30 cellular contexts compared by ENCODE assay signal in the genomic region with DNA sequence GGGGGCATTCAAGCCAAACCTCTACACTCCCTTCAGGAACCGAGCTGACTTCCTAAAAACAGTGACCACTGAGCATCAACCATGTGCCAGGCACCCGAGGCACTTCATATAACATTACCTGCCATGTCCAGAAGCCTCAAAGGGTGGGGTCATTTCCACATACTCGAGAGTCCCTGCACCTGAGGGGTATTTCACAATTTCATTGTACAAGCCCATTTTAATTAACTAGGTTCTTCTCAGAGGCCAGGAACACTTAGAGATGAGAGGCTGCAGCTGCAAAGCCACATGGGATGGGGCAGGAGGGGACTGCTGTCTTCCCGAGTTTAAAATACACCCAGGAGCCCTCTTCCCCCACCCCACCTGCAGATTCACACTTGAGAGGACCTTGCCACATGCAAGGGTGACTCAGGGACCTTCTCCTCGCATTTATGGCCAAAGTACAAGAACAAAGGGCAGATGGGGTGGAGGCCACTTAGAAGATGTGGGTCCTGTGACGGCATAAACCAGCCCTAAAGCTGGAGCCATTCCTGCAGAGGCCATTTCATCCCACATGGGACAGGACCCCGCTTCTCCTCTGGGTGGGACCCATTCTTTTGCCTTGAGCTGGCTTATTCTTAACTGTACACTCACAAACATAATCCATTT. TPM values are rescaled to one million over a fixed set of nuclear protein-coding genes. Genes with fewer than 3 reads are reported as not detected.
A peak's percentile ranks its signal among the peaks of the same experiment; 100 is the strongest.
DNase-seq lines count a peak whose midpoint lies in the region; ATAC-seq, FAIRE-seq and TF ChIP-seq lines count a peak whose summit lies in the region.
"Had no signal": no experiment of that assay in that cellular context is flagged by ENCODE, and none has a peak within 500 bp of the region (broad histone marks: within the 10 kb centered on the region; RNA-seq: fewer than 3 reads in every experiment).

No MANE protein-coding gene starts in this region.

- H3K27ac ChIP-seq in colonic mucosa (peak overlapping the region; percentile 6), small intestine (ENCODE audit: low read depth in 1 of 2, low read length in 1 of 2) (peak overlapping the region; percentile 62 to 76), A673 (ENCODE audit: low read depth, low read length, poor library complexity, severe bottlenecking) (no peak overlapping the region)
- H3K27ac ChIP-seq: body of pancreas, HL-60, SJSA1, uterus had no signal

- DNase-seq in LoVo (ENCODE audit: low spot score), result peak; percentile 52
- DNase-seq in colonic mucosa, result no peak
- DNase-seq in left colon, result no peak
- peak; percentile 95 for DNase-seq in small intestine
- DNase-seq in HuH-7 (ENCODE audit: low spot score), result no peak
- DNase-seq in A673 (ENCODE audit: low spot score), result no peak
- DNase-seq: activated CD4-positive, CD25-positive, alpha-beta regulatory T cell; activated CD8-positive, alpha-beta memory T cell treated with anti-CD3 and anti-CD28 coated beads, Interleukin-2, amount 10 ng/mL, durations not matched to agents 7 days and 5 days; activated naive CD4-positive, alpha-beta T cell; activated T-cell treated with anti-CD3 and anti-CD28 coated beads, Interleukin-2, amount 50 U/mL, for 48 hours; body of pancreas; Calu3; cerebellar nuclear complex; head of caudate nucleus; naive B cell; NCI-H1048; NCI-H1694 treated with DMSO at 0.1 percent for 48 hours; NCI-H69; nucleus accumbens; spleen; stimulated activated CD4-positive, alpha-beta T cell treated with anti-CD3 and anti-CD28 coated beads, Interleukin-2, amount 100 ng/mL, for 48 hours; T-cell; uterus had no signal

- H3K4me1 ChIP-seq in colonic mucosa, result peaks cover 13% of the 10 kb centered on the region
- H3K4me1 ChIP-seq in small intestine (ENCODE audit: control insufficient read depth in 2 of 2, insufficient read depth in 1 of 2, low read depth in 1 of 2, low read length in 1 of 2), result peaks cover 9 to 15% of the 10 kb centered on the region in 2 donors
- no peaks in the 10 kb centered on the region for H3K4me1 ChIP-seq in A673 (ENCODE audit: insufficient read depth, low read length, poor library complexity, severe bottlenecking)
- H3K4me1 ChIP-seq: SJSA1, uterus had no signal

- H3K9me3 Mint-ChIP-seq in stimulated activated memory B cell treated with anti-CD40 and anti-IgM and Interleukin-4, amounts not matched to agents 10 μg/mL and 1 μg/mL and 100 μg/mL, for 72 hours, result no peaks in the 10 kb centered on the region
- H3K9me3 Mint-ChIP-seq: GM23338, naive B cell, T-cell had no signal

- no peak for FAIRE-seq in small intestine (lab: Jason Lieb, UNC)
- FAIRE-seq: GM12878 had no signal

- H3K36me3 Mint-ChIP-seq in stimulated activated memory B cell treated with anti-CD40 and anti-IgM and Interleukin-4, amounts not matched to agents 10 μg/mL and 1 μg/mL and 100 μg/mL, for 72 hours, result peaks cover 20% of the 10 kb centered on the region
- H3K36me3 Mint-ChIP-seq: activated CD8-positive, alpha-beta memory T cell treated with anti-CD3 and anti-CD28 coated beads, Interleukin-2, amount 10 ng/mL, durations not matched to agents 7 days and 5 days; naive B cell; T-cell had no signal

- intact Hi-C loops in colonic mucosa (cut with DNase I), result no loop called here
- intact Hi-C loops in left colon (cut with DNase I, micrococcal nuclease), result no loop called here
- intact Hi-C loops in A673 (cut with micrococcal nuclease; ENCODE audit: unreplicated experiment), result no loop called here

- H3K4me3 ChIP-seq in colonic mucosa (no peak overlapping the region), small intestine (ENCODE audit: low read depth in 1 of 2, low read length in 2 of 2) (no peak overlapping the region), A673 (ENCODE audit: low read depth, low read length, poor library complexity, severe bottlenecking) (no peak overlapping the region)
- H3K4me3 ChIP-seq: body of pancreas, GM12878, GM23338, SJSA1, spleen, uterus had no signal

- TF ChIP-seq CTCF in colonic mucosa (IDR thresholded peaks at IDR 0.05), result no peak
- no peak for TF ChIP-seq CTCF in A673 (conservative IDR thresholded peaks at IDR 0.05; ENCODE audit: low read depth, low read length)

- H3K27me3 ChIP-seq in colonic mucosa (no peaks in the 10 kb centered on the region), small intestine (ENCODE audit: control insufficient read depth in 2 of 2, insufficient read depth in 2 of 2, low read length in 2 of 2) (no peaks in the 10 kb centered on the region), A673 (replicated peaks; ENCODE audit: insufficient read depth, low read depth, low read length, poor library complexity) (no peaks in the 10 kb centered on the region)
- H3K27me3 ChIP-seq: body of pancreas, spleen, uterus had no signal

- WGBS in small intestine, 3 donors, result 36 to 55% (median 42%) methylated on average over 7 of the region's 7 CpGs

- CTCF ChIA-PET in A673 (lab: Charles Lee), result no interaction called here

- BruUV-seq in A673 (replicated peaks; lab: Mats Ljungman, UMichigan), result no TSS peak

- ATAC-seq in left colon (peak; percentile 66), HG02870 (IDR thresholded peaks at IDR 0.05; ENCODE audit: unreplicated experiment) (no peak)
- ATAC-seq in stimulated activated memory B cell treated with anti-CD40 and anti-IgM and Interleukin-4, amounts not matched to agents 10 μg/mL and 1 μg/mL and 100 μg/mL, for 72 hours, result no peak
- ATAC-seq: activated CD8-positive, alpha-beta memory T cell treated with anti-CD3 and anti-CD28 coated beads, Interleukin-2, amount 10 ng/mL, durations not matched to agents 7 days and 5 days; body of pancreas; GM12878; T-cell had no signal

- H3K9ac ChIP-seq in colonic mucosa (ENCODE audit: low read depth in 2 of 2, low read length in 2 of 2), result peak overlapping the region in 1 of 2 donors; percentile 23

- no peak overlapping the region for H3K4me3 Mint-ChIP-seq in stimulated activated memory B cell treated with anti-CD40 and anti-IgM and Interleukin-4, amounts not matched to agents 10 μg/mL and 1 μg/mL and 100 μg/mL, for 72 hours
- H3K4me3 Mint-ChIP-seq: activated CD8-positive, alpha-beta memory T cell treated with anti-CD3 and anti-CD28 coated beads, Interleukin-2, amount 10 ng/mL, durations not matched to agents 7 days and 5 days; CD14-positive monocyte; GM23338; naive B cell; T-cell had no signal

- H3K27me3 Mint-ChIP-seq in stimulated activated memory B cell treated with anti-CD40 and anti-IgM and Interleukin-4, amounts not matched to agents 10 μg/mL and 1 μg/mL and 100 μg/mL, for 72 hours, result peaks cover 14% of the 10 kb centered on the region

- H3K9me3 ChIP-seq in colonic mucosa (no peaks in the 10 kb centered on the region), small intestine (ENCODE audit: control insufficient read depth, low read depth) (no peaks in the 10 kb centered on the region), A673 (ENCODE audit: low read depth, low read length, poor library complexity, severe bottlenecking) (no peaks in the 10 kb centered on the region)
- H3K9me3 ChIP-seq: body of pancreas, SJSA1, spleen, uterus had no signal

- H3K36me3 ChIP-seq in colonic mucosa (no peaks in the 10 kb centered on the region), small intestine (ENCODE audit: control insufficient read depth in 2 of 2, insufficient read depth in 2 of 2, low read length in 2 of 2) (peaks cover 0 to 2% of the 10 kb centered on the region in 2 donors), A673 (ENCODE audit: insufficient read depth, low read length, poor library complexity, severe bottlenecking) (no peaks in the 10 kb centered on the region)
- H3K36me3 ChIP-seq: uterus had no signal

- H3K27ac Mint-ChIP-seq in stimulated activated memory B cell treated with anti-CD40 and anti-IgM and Interleukin-4, amounts not matched to agents 10 μg/mL and 1 μg/mL and 100 μg/mL, for 72 hours, result no peak overlapping the region
- H3K27ac Mint-ChIP-seq: activated CD8-positive, alpha-beta memory T cell treated with anti-CD3 and anti-CD28 coated beads, Interleukin-2, amount 10 ng/mL, durations not matched to agents 7 days and 5 days; GM23338; naive B cell; T-cell had no signal

- POLR2A ChIA-PET in A673 (lab: Charles Lee; ENCODE audit: low non-redundant PET), result no interaction called here

- peaks cover 17% of the 10 kb centered on the region for H3K4me1 Mint-ChIP-seq in stimulated activated memory B cell treated with anti-CD40 and anti-IgM and Interleukin-4, amounts not matched to agents 10 μg/mL and 1 μg/mL and 100 μg/mL, for 72 hours
- H3K4me1 Mint-ChIP-seq: T-cell had no signal

RNA-seq across cellular contexts. Expression of gene RAB20, which starts 43.9 kb away (rescaled TPM):
- 10 to 100 TPM; 32.1 to 38.0 TPM for total RNA-seq in colonic mucosa
- 10 to 100 TPM; 37.1 to 53.5 TPM for total RNA-seq in left colon
- polyA plus RNA-seq in small intestine, result 10 to 100 TPM; 39.1 to 63.0 (median 56.4) TPM
- 0.88 and 1.2 TPM in 2 replicates for total RNA-seq in A673 (2021)

Comparison
In these comparisons a context has a peak if more than half of its experiments do, and no peak if none do; other contexts are left out.
1. DNase-seq: peak in LoVo (single experiment) and small intestine (single experiment); none in colonic mucosa (single experiment), left colon (0 of 2), HuH-7 (single experiment) and A673 (single experiment).
2. RNA of gene RAB20, which starts 43.9 kb away (total RNA-seq): 37.1 to 53.5 TPM in left colon and 32.1 to 38.0 TPM in colonic mucosa; 0.88 to 1.2 TPM in A673; every median in the first group is over 10 times any median in the second.